In genomic region chr6:27814665-27815424, GRCh38 we compare ENCODE assay signal across 1 cellular context.
A peak's percentile ranks its signal among the peaks of the same experiment; 100 is the strongest.
TF ChIP-seq lines count a peak whose summit lies in the region.

No MANE protein-coding gene starts in this region.

TF ChIP-seq in SK-N-SH, 30 proteins besides CTCF, POLR2A, EP300 and RAD21 (continued from another document):
- TF ChIP-seq ZBTB33 (IDR thresholded peaks at IDR 0.05; ENCODE audit: borderline replicate concordance, low read depth) = peak; percentile 89
- peak; percentile 64 for TF ChIP-seq SIN3A (IDR thresholded peaks at IDR 0.05; ENCODE audit: borderline replicate concordance, low read depth, low read length)
- no peak for TF ChIP-seq NRF1 (IDR thresholded peaks at IDR 0.05; ENCODE audit: low read depth, low read length)
- TF ChIP-seq TEAD4 (IDR thresholded peaks at IDR 0.05; ENCODE audit: borderline replicate concordance, insufficient read depth) = no peak
- peak; percentile 44 for TF ChIP-seq CHD2 (IDR thresholded peaks at IDR 0.05; ENCODE audit: low read length, partially characterized antibody)
- no peak for TF ChIP-seq USF2 (IDR thresholded peaks at IDR 0.05; ENCODE audit: borderline replicate concordance, low read depth, low read length)
- no peak for TF ChIP-seq GABPA (IDR thresholded peaks at IDR 0.05; ENCODE audit: low read depth)
- peak; percentile 36; the same call in 1 of the 2 replicates for TF ChIP-seq IRF3 (IDR thresholded peaks at IDR 0.05; ENCODE audit: low read depth, low read length)
- no peak for TF ChIP-seq RXRA (IDR thresholded peaks at IDR 0.05; ENCODE audit: borderline replicate concordance, low read depth)
- TF ChIP-seq YY1 (IDR thresholded peaks at IDR 0.05; ENCODE audit: low read depth) = peak; percentile 39; the same call in 1 of the 2 replicates
- no peak for TF ChIP-seq TCF12 (IDR thresholded peaks at IDR 0.05)
- TF ChIP-seq SMC3 (IDR thresholded peaks at IDR 0.05; ENCODE audit: low read depth, low read length) = no peak
- no peak for TF ChIP-seq MEF2A (IDR thresholded peaks at IDR 0.05; ENCODE audit: borderline replicate concordance, low read depth)
- no peak for TF ChIP-seq RFX5 (IDR thresholded peaks at IDR 0.05; ENCODE audit: low read length)
- TF ChIP-seq TAF1 (IDR thresholded peaks at IDR 0.05; ENCODE audit: borderline replicate concordance, low read depth, low read length) = peak; percentile 60; the same call in 1 of the 2 replicates
- TF ChIP-seq USF1 (IDR thresholded peaks at IDR 0.05; ENCODE audit: borderline replicate concordance, low read depth) = no peak
- no peak for TF ChIP-seq FOSL2 (IDR thresholded peaks at IDR 0.05; ENCODE audit: borderline replicate concordance, low read depth)
- TF ChIP-seq FOXM1 (IDR thresholded peaks at IDR 0.05; ENCODE audit: low read depth) = no peak; the same call in 1 of the 2 replicates
- TF ChIP-seq NFIC (IDR thresholded peaks at IDR 0.05; ENCODE audit: borderline replicate concordance) = no peak
- peak; percentile 87 for TF ChIP-seq POLR2AphosphoS5 (IDR thresholded peaks at IDR 0.05; ENCODE audit: low read depth, low read length)
- 0 out of 2 replicates have a peak, but pooled peaks have one; percentile 8 for TF ChIP-seq RCOR1 (IDR thresholded peaks at IDR 0.05; ENCODE audit: low read length)
- TF ChIP-seq GATA2 (CRISPR knock-in tag; IDR thresholded peaks at IDR 0.05) = no peak
